24 cellular contexts compared by ENCODE assay signal in genomic region chr9:35529156-35529823, GRCh38. TPM values are rescaled to one million over a fixed set of nuclear protein-coding genes. Genes with fewer than 3 reads are reported as not detected.
DNase-seq lines count a peak whose midpoint lies in the region; ATAC-seq, FAIRE-seq and TF ChIP-seq lines count a peak whose summit lies in the region.
"Had no signal": no experiment of that assay in that cellular context is flagged by ENCODE, and none has a peak within 500 bp of the region (broad histone marks: within the 10 kb centered on the region; RNA-seq: fewer than 3 reads in every experiment).

No MANE protein-coding gene starts in this region.

- peaks cover 66% of the 10 kb centered on the region for H3K79me2 ChIP-seq in endothelial cell of umbilical vein (ENCODE audit: control insufficient read depth, insufficient read depth, low read length)
- H3K79me2 ChIP-seq in osteoblast (ENCODE audit: insufficient read depth, low read length): peaks cover 96% of the 10 kb centered on the region

- CTCF ChIA-PET in endothelial cell of umbilical vein (lab: Charles Lee): interaction anchor here (1.5 to 2.8 kb wide), 5 partner anchors 11 to 24 kb away, joined by 3 to 15 read pairs (median 7); no protein-coding TSS in a partner anchor

- H3K27me3 ChIP-seq in left ventricle myocardium inferior (ENCODE audit: low read depth): no peaks in the 10 kb centered on the region
- H3K27me3 ChIP-seq in heart right ventricle: no peaks in the 10 kb centered on the region
- no peaks in the 10 kb centered on the region for H3K27me3 ChIP-seq in endothelial cell of umbilical vein (ENCODE audit: control insufficient read depth in 2 of 2, insufficient read depth in 2 of 2, low read length in 2 of 2)
- H3K27me3 ChIP-seq in osteoblast (ENCODE audit: insufficient read depth, low read length): no peaks in the 10 kb centered on the region
- H3K27me3 ChIP-seq in tibial artery: no peaks in the 10 kb centered on the region
- H3K27me3 ChIP-seq: ovary, upper lobe of right lung had no signal

- H3K27ac ChIP-seq in left ventricle myocardium inferior (replicated peaks) (peak overlapping the region; percentile 9), heart right ventricle (peak overlapping the region in 2 of 10 donors; percentile 5 to 41), endothelial cell of umbilical vein (ENCODE audit: insufficient read depth, low read depth, low read length) (no peak overlapping the region), osteoblast (ENCODE audit: low read depth, low read length) (peak overlapping the region; percentile 26), tibial artery (peak overlapping the region; percentile 46 to 87)
- H3K27ac ChIP-seq: ovary, upper lobe of right lung had no signal

- peak; percentile 26 for FAIRE-seq in endothelial cell of umbilical vein (lab: Jason Lieb, UNC)
- FAIRE-seq: H54, TTC549 had no signal

- H3K9me3 ChIP-seq in left ventricle myocardium inferior (replicated peaks) (no peaks in the 10 kb centered on the region), heart right ventricle (no peaks in the 10 kb centered on the region), endothelial cell of umbilical vein (replicated peaks; ENCODE audit: control insufficient read depth, insufficient read depth, low read length) (no peaks in the 10 kb centered on the region), osteoblast (ENCODE audit: low read depth, low read length) (no peaks in the 10 kb centered on the region), tibial artery (no peaks in the 10 kb centered on the region)
- H3K9me3 ChIP-seq: ovary, upper lobe of right lung had no signal

- no peaks in the 10 kb centered on the region for H3K9me1 ChIP-seq in endothelial cell of umbilical vein (replicated peaks; ENCODE audit: control insufficient read depth, extremely low read depth, insufficient read depth, low read length)

- H3K36me3 ChIP-seq in left ventricle myocardium inferior (no peaks in the 10 kb centered on the region), heart right ventricle (peaks cover 0 to 3% (median 0%) of the 10 kb centered on the region in 9 donors), endothelial cell of umbilical vein (ENCODE audit: control insufficient read depth in 2 of 2, extremely low read depth in 1 of 2, insufficient read depth in 2 of 2, low read length in 2 of 2) (no peaks in the 10 kb centered on the region), osteoblast (ENCODE audit: insufficient read depth, low read length) (peaks cover 6% of the 10 kb centered on the region), tibial artery (no peaks in the 10 kb centered on the region)
- H3K36me3 ChIP-seq: ovary, upper lobe of right lung had no signal

- H3K4me2 ChIP-seq in endothelial cell of umbilical vein (ENCODE audit: insufficient read depth, low read length) (no peak overlapping the region), osteoblast (ENCODE audit: insufficient read depth, low read length) (no peak overlapping the region)

- H4K20me1 ChIP-seq in endothelial cell of umbilical vein (replicated peaks; ENCODE audit: control insufficient read depth, extremely low read depth, insufficient read depth, low read length) (peaks cover 4% of the 10 kb centered on the region), osteoblast (ENCODE audit: insufficient read depth, low read length) (peaks cover 19% of the 10 kb centered on the region)

- POLR2A ChIA-PET in endothelial cell of umbilical vein (lab: Charles Lee): interaction anchor here (1.6 kb wide), 1 partner anchor 11 kb away, joined by 4 read pairs; no protein-coding TSS in a partner anchor

- 78 to 83% methylated on average over 3 of the region's 3 CpGs for WGBS in heart right ventricle, 2 donors

- intact Hi-C loops in left ventricle myocardium inferior (cut with micrococcal nuclease): no loop called here
- intact Hi-C loops in heart right ventricle (cut with DNase I): no loop called here
- intact Hi-C loops in endothelial cell of umbilical vein (cut with micrococcal nuclease): no loop called here
- intact Hi-C loops in tibial artery (cut with DNase I; ENCODE audit: low total_unique reads): no loop called here

- BruUV-seq in endothelial cell of umbilical vein (replicated peaks; lab: Mats Ljungman, UMichigan): no TSS peak

- DNase-seq in left ventricle myocardium inferior (no peak), heart right ventricle (no peak), endothelial cell of umbilical vein (ENCODE audit: low read depth, low spot score) (no peak), osteoblast (ENCODE audit: insufficient read length, low spot score, missing footprints) (no peak), tibial artery (no peak), NCI-H1930 (lab: John Stamatoyannopoulos, UW) (no peak)
- DNase-seq: 8988T; activated CD4-positive, alpha-beta T cell treated with anti-CD3 and anti-CD28 coated beads for 36 hours; activated T-cell treated with anti-CD3 and anti-CD28 coated beads, Interleukin-2, amount 50 U/mL, for 72 hours; aorta; DND-41; immature natural killer cell; naive B cell; NCI-H1417; NCI-H2171 treated with DMSO at 0.1 percent for 48 hours; ovary; SIG-M5; stimulated activated naive CD4-positive, alpha-beta T cell treated with Interleukin-2 at 50 U/mL for 16 hours; upper lobe of right lung had no signal

- no peak for TF ChIP-seq CTCF in left ventricle myocardium inferior (IDR thresholded peaks at IDR 0.05; ENCODE audit: borderline replicate concordance)
- TF ChIP-seq CTCF in heart right ventricle (IDR thresholded peaks at IDR 0.05): no peak
- TF ChIP-seq CTCF in endothelial cell of umbilical vein (IDR thresholded peaks at IDR 0.05; ENCODE audit: extremely low read depth in 1 of 2, insufficient read depth in 1 of 2, low read depth in 1 of 2, low read length in 2 of 2): no peak
- TF ChIP-seq CTCF in osteoblast (IDR thresholded peaks at IDR 0.05; ENCODE audit: extremely low read depth, low read depth, low read length): no peak
- TF ChIP-seq CTCF in tibial artery (IDR thresholded peaks at IDR 0.05): no peak

- H3K9ac ChIP-seq in endothelial cell of umbilical vein (replicated peaks; ENCODE audit: extremely low read depth, insufficient read depth, low read length): no peak overlapping the region

- H3K4me3 ChIP-seq in left ventricle myocardium inferior: no peak overlapping the region
- H3K4me3 ChIP-seq in heart right ventricle: no peak overlapping the region
- H3K4me3 ChIP-seq in endothelial cell of umbilical vein (replicated peaks in 1 of 3; ENCODE audit: insufficient read depth in 1 of 3, low read depth in 1 of 3, low read length in 3 of 3): no peak overlapping the region
- H3K4me3 ChIP-seq in osteoblast (ENCODE audit: insufficient read depth, low read length): no peak overlapping the region
- no peak overlapping the region for H3K4me3 ChIP-seq in tibial artery
- H3K4me3 ChIP-seq: ovary, skin epidermis, upper lobe of right lung had no signal

- ATAC-seq in heart right ventricle (no peak), HG03354 (IDR thresholded peaks at IDR 0.05; ENCODE audit: poor library complexity, severe bottlenecking, unreplicated experiment) (no peak), HG03159 (IDR thresholded peaks at IDR 0.05; ENCODE audit: unreplicated experiment) (no peak)
- ATAC-seq: activated CD4-positive, alpha-beta T cell treated with anti-CD3 and anti-CD28 coated beads for 36 hours; activated T-cell treated with anti-CD3 and anti-CD28 coated beads, Interleukin-2, amount 50 U/mL, for 72 hours; upper lobe of right lung had no signal

- dilution Hi-C loops in endothelial cell of umbilical vein (cut with MboI; ENCODE audit: extremely low pct_ligation_motif_present, low sequenced_read_pairs): no loop called here

- H3K4me1 ChIP-seq in left ventricle myocardium inferior (peaks cover 73% of the 10 kb centered on the region), heart right ventricle (peaks cover 0 to 50% (median 36%) of the 10 kb centered on the region in 9 donors), endothelial cell of umbilical vein (ENCODE audit: control insufficient read depth, extremely low read depth, insufficient read depth, low read length) (peaks cover 15% of the 10 kb centered on the region), osteoblast (ENCODE audit: insufficient read depth, low read length) (peaks cover 31% of the 10 kb centered on the region), tibial artery (peaks cover 6 to 93% (median 41%) of the 10 kb centered on the region in 4 donors)

- no peak for TF ChIP-seq POLR2A in endothelial cell of umbilical vein (IDR thresholded peaks at IDR 0.05; ENCODE audit: low read depth, low read length)

- H2AFZ ChIP-seq in endothelial cell of umbilical vein (ENCODE audit: low read depth, low read length) (no peak overlapping the region), osteoblast (ENCODE audit: low read length) (no peak overlapping the region)

TF ChIP-seq in endothelial cell of umbilical vein, 7 proteins besides CTCF, POLR2A, EP300 and RAD21:
- TF ChIP-seq POLR2AphosphoS5 (IDR thresholded peaks at IDR 0.05; ENCODE audit: insufficient read depth, low read depth, low read length) (no peak), MYC (IDR thresholded peaks at IDR 0.05; ENCODE audit: low read depth, low read length) (no peak), FOS (IDR thresholded peaks at IDR 0.05; ENCODE audit: borderline replicate concordance, insufficient read depth, low read length) (no peak), GATA2 (IDR thresholded peaks at IDR 0.05; ENCODE audit: insufficient read depth, insufficient read length, low read depth, low read length) (no peak), EZH2 (IDR thresholded peaks at IDR 0.05; ENCODE audit: borderline replicate concordance, low read depth, low read length, severe bottlenecking) (no peak), JUN (IDR thresholded peaks at IDR 0.05; ENCODE audit: borderline replicate concordance, insufficient read depth, insufficient read length, low read depth) (no peak)
- TF ChIP-seq, protein P1, sequence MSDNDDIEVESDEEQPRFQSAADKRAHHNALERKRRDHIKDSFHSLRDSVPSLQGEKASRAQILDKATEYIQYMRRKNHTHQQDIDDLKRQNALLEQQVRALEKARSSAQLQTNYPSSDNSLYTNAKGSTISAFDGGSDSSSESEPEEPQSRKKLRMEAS (IDR thresholded peaks at IDR 0.05; ENCODE audit: insufficient read depth, insufficient read length): no peak

RNA-seq across cellular contexts. Expression of gene RUSC2, which starts 39.4 kb away (rescaled TPM):
- total RNA-seq in left ventricle myocardium inferior: 27.5 TPM
- total RNA-seq in heart right ventricle: 10 to 100 TPM; 22.1 to 34.9 (median 28.2) TPM
- polyA plus RNA-seq in heart right ventricle: 10 to 100 TPM; 22.5 to 32.7 TPM
- 46.2 and 52.1 TPM in 2 replicates for total RNA-seq in endothelial cell of umbilical vein
- polyA plus RNA-seq in endothelial cell of umbilical vein: 26.1 and 29.9 TPM in 2 replicates
- 17.3 and 22.6 TPM in 2 replicates for polyA plus RNA-seq in endothelial cell of umbilical vein (2011; cell fraction: cytosol; rRNA removed)
- 63.2 and 68.8 TPM in 2 replicates for polyA plus RNA-seq in endothelial cell of umbilical vein (2011; cell fraction: nucleus; rRNA removed)
- polyA plus RNA-seq in endothelial cell of umbilical vein (2012): 19.2 and 22.1 TPM in 2 replicates
- polyA minus RNA-seq in endothelial cell of umbilical vein: 63.2 and 73.2 TPM in 2 replicates
- polyA minus RNA-seq in endothelial cell of umbilical vein (2011; cell fraction: cytosol; rRNA and poly(A)+ RNA removed): 9.9 TPM
- polyA minus RNA-seq in endothelial cell of umbilical vein (2011; cell fraction: nucleus; rRNA and poly(A)+ RNA removed): 34.4 and 34.6 TPM in 2 replicates
- 25.0 and 28.6 TPM in 2 replicates for total RNA-seq in osteoblast
